8 cellular contexts compared by ENCODE assay signal in genomic region chr1:156193488-156194299, GRCh38. TPM values are rescaled to one million over a fixed set of nuclear protein-coding genes. Genes with fewer than 3 reads are reported as not detected.
DNase-seq lines count a peak whose midpoint lies in the region; ATAC-seq and TF ChIP-seq lines count a peak whose summit lies in the region.

SLC25A44 (plus strand) TSS chr1:156194104; CDS start chr1:156199848, 5,744 bp downstream.

- TF ChIP-seq POLR2A in spleen (IDR thresholded peaks at IDR 0.05) = peak in 2 of 3 donors; percentile 26 to 78

- intact Hi-C loops in spleen (cut with DNase I; ENCODE audit: low total_unique reads) = no loop called here

- DNase-seq in AG20443 (ENCODE audit: low spot score) = peak; percentile 98
- peak; percentile 100 for DNase-seq in NCI-H446 (lab: John Stamatoyannopoulos, UW)
- peak; percentile 95 for DNase-seq in activated CD4-positive, CD25-positive, alpha-beta regulatory T cell treated with anti-CD3 and anti-CD28 coated beads, Interleukin-2, amount 50 U/mL, for 16 hours (ENCODE audit: low read depth, low spot score)
- DNase-seq in central memory CD8-positive, alpha-beta T cell (ENCODE audit: low spot score in 2 of 2) = peak; percentile 98 to 99
- DNase-seq in inferior parietal cortex (ENCODE audit: extremely low spot score) = peak; percentile 99
- DNase-seq in spleen = peak; percentile 97

- peak within 1 kb of the TSS; percentile 77 to 99 (median 94) for H3K4me3 ChIP-seq in spleen

- no peaks in the 10 kb centered on the region for H3K9me3 Mint-ChIP-seq in central memory CD8-positive, alpha-beta T cell

- 2 to 3% (median 2%) methylated on average over 45 to 59 of the region's 59 CpGs for WGBS in spleen, 5 donors

- H3K4me3 Mint-ChIP-seq in central memory CD8-positive, alpha-beta T cell = peak within 1 kb of the TSS; percentile 97

- peaks cover 11 to 65% (median 48%) of the 10 kb centered on the region in 6 donors for H3K4me1 ChIP-seq in spleen

- H3K9me3 ChIP-seq in spleen = no peaks in the 10 kb centered on the region

- peak within 1 kb of the TSS; percentile 80 to 94 (median 87) for H3K27ac ChIP-seq in spleen

- H3K27ac Mint-ChIP-seq in central memory CD8-positive, alpha-beta T cell (ENCODE audit: low read depth) = peak within 1 kb of the TSS; percentile 94

- H3K27me3 Mint-ChIP-seq in central memory CD8-positive, alpha-beta T cell = no peaks in the 10 kb centered on the region

- H3K4me1 Mint-ChIP-seq in central memory CD8-positive, alpha-beta T cell = peaks cover 42% of the 10 kb centered on the region

- peak; percentile 86 for ATAC-seq in GM19025 (IDR thresholded peaks at IDR 0.05; ENCODE audit: low read depth, unreplicated experiment)
- ATAC-seq in HG03342 (IDR thresholded peaks at IDR 0.05; ENCODE audit: unreplicated experiment) = peak; percentile 94
- ATAC-seq in central memory CD8-positive, alpha-beta T cell (replicated peaks; ENCODE audit: extremely low read depth, poor library complexity, severe bottlenecking) = peak; percentile 99

- no peaks in the 10 kb centered on the region for H3K27me3 ChIP-seq in spleen (replicated peaks in 1 of 7)

- peaks cover 0 to 34% (median 10%) of the 10 kb centered on the region in 6 donors for H3K36me3 ChIP-seq in spleen

- peak; percentile 39 to 93 (median 78) for TF ChIP-seq CTCF in spleen (IDR thresholded peaks at IDR 0.05 in 8 of 11, conservative IDR thresholded peaks at IDR 0.05 in 3 of 11)

- peaks cover 12% of the 10 kb centered on the region for H3K36me3 Mint-ChIP-seq in central memory CD8-positive, alpha-beta T cell (ENCODE audit: insufficient read depth)

RNA-seq across cellular contexts. Expression of gene SLC25A44, which starts in this region (rescaled TPM):
- 10 to 100 TPM; 22.8 to 32.7 (median 29.0) TPM for total RNA-seq in spleen
- 1 to 10 TPM; 4.8 to 8.4 (median 6.2) TPM for polyA plus RNA-seq in spleen

Comparison
In these comparisons a context has a peak if more than half of its experiments do, and no peak if none do; other contexts are left out.
1. Peak in every context shown above with its lines: DNase-seq, ATAC-seq, H3K4me3 ChIP-seq and H3K27ac ChIP-seq.